ENCODE assay signal across 2 cellular contexts in the genomic region with DNA sequence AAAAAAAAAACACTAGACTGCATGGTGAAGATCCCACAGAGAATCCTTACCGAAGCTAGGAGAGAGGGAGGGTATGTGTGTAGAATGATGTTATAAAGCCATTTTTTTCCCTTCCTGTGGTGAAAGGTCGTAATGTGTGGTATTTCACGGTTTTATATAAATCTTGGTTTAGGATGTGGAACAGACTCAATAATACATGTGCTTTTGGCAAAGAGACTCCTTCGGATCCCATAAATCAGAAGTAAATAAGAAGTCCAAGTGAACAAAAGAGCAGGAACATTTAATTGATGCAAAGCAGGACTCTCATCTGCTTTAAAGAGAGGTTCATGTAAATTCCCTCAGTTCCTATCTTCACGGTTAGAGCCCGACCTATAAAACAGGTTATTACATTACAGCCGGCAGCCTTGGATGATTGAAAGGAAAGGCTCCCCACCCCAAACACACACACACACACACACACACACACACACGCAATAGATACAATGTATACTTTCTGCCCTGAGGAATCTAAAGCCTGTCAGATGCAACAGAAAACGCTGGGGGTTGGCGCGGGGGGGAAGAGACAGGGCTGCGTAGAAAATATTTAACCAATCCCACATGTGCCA.
TF ChIP-seq lines count a peak whose summit lies in the region.

No MANE protein-coding gene starts in this region.

TF ChIP-seq in A549, 52 proteins besides CTCF, POLR2A, EP300 and RAD21 (continued from another document):
- TF ChIP-seq, protein P1, sequence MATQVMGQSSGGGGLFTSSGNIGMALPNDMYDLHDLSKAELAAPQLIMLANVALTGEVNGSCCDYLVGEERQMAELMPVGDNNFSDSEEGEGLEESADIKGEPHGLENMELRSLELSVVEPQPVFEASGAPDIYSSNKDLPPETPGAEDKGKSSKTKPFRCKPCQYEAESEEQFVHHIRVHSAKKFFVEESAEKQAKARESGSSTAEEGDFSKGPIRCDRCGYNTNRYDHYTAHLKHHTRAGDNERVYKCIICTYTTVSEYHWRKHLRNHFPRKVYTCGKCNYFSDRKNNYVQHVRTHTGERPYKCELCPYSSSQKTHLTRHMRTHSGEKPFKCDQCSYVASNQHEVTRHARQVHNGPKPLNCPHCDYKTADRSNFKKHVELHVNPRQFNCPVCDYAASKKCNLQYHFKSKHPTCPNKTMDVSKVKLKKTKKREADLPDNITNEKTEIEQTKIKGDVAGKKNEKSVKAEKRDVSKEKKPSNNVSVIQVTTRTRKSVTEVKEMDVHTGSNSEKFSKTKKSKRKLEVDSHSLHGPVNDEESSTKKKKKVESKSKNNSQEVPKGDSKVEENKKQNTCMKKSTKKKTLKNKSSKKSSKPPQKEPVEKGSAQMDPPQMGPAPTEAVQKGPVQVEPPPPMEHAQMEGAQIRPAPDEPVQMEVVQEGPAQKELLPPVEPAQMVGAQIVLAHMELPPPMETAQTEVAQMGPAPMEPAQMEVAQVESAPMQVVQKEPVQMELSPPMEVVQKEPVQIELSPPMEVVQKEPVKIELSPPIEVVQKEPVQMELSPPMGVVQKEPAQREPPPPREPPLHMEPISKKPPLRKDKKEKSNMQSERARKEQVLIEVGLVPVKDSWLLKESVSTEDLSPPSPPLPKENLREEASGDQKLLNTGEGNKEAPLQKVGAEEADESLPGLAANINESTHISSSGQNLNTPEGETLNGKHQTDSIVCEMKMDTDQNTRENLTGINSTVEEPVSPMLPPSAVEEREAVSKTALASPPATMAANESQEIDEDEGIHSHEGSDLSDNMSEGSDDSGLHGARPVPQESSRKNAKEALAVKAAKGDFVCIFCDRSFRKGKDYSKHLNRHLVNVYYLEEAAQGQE (IDR thresholded peaks at IDR 0.05), result no peak
- no peak for TF ChIP-seq ZNF302 (CRISPR knock-in tag; IDR thresholded peaks at IDR 0.05)
- TF ChIP-seq, protein P2, sequence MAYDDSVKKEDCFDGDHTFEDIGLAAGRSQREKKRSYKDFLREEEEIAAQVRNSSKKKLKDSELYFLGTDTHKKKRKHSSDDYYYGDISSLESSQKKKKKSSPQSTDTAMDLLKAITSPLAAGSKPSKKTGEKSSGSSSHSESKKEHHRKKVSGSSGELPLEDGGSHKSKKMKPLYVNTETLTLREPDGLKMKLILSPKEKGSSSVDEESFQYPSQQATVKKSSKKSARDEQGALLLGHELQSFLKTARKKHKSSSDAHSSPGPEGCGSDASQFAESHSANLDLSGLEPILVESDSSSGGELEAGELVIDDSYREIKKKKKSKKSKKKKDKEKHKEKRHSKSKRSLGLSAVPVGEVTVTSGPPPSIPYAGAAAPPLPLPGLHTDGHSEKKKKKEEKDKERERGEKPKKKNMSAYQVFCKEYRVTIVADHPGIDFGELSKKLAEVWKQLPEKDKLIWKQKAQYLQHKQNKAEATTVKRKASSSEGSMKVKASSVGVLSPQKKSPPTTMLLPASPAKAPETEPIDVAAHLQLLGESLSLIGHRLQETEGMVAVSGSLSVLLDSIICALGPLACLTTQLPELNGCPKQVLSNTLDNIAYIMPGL (CRISPR knock-in tag; IDR thresholded peaks at IDR 0.05; ENCODE audit: borderline replicate concordance), result no peak
- no peak for TF ChIP-seq POLR2AphosphoS2 (conservative IDR thresholded peaks at IDR 0.05; ENCODE audit: low read length)
- TF ChIP-seq NFE2L2 (conservative IDR thresholded peaks at IDR 0.05; ENCODE audit: low read length), result no peak
- TF ChIP-seq GATA3 (IDR thresholded peaks at IDR 0.05; ENCODE audit: borderline replicate concordance), result no peak
- TF ChIP-seq, protein P3, sequence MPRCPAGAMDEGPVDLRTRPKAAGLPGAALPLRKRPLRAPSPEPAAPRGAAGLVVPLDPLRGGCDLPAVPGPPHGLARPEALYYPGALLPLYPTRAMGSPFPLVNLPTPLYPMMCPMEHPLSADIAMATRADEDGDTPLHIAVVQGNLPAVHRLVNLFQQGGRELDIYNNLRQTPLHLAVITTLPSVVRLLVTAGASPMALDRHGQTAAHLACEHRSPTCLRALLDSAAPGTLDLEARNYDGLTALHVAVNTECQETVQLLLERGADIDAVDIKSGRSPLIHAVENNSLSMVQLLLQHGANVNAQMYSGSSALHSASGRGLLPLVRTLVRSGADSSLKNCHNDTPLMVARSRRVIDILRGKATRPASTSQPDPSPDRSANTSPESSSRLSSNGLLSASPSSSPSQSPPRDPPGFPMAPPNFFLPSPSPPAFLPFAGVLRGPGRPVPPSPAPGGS (IDR thresholded peaks at IDR 0.05), result no peak
- TF ChIP-seq HOXB5 (CRISPR knock-in tag; IDR thresholded peaks at IDR 0.05), result no peak
- TF ChIP-seq, protein P4, sequence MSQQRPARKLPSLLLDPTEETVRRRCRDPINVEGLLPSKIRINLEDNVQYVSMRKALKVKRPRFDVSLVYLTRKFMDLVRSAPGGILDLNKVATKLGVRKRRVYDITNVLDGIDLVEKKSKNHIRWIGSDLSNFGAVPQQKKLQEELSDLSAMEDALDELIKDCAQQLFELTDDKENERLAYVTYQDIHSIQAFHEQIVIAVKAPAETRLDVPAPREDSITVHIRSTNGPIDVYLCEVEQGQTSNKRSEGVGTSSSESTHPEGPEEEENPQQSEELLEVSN (IDR thresholded peaks at IDR 0.05; ENCODE audit: borderline replicate concordance, low read depth), result no peak
- TF ChIP-seq SREBF2 (IDR thresholded peaks at IDR 0.05), result no peak
- TF ChIP-seq KDM5A (IDR thresholded peaks at IDR 0.05), result no peak
- no peak for TF ChIP-seq EHF (CRISPR knock-in tag; IDR thresholded peaks at IDR 0.05)
- TF ChIP-seq HOXA7 (CRISPR knock-in tag; IDR thresholded peaks at IDR 0.05), result no peak
- TF ChIP-seq ZC3H11A (IDR thresholded peaks at IDR 0.05), result no peak
TF ChIP-seq in A549: peak in this region for 0.

TF ChIP-seq in HEK293, 187 proteins besides CTCF, POLR2A, EP300 and RAD21 (continued from another document and continues in another):
- TF ChIP-seq, protein P5, sequence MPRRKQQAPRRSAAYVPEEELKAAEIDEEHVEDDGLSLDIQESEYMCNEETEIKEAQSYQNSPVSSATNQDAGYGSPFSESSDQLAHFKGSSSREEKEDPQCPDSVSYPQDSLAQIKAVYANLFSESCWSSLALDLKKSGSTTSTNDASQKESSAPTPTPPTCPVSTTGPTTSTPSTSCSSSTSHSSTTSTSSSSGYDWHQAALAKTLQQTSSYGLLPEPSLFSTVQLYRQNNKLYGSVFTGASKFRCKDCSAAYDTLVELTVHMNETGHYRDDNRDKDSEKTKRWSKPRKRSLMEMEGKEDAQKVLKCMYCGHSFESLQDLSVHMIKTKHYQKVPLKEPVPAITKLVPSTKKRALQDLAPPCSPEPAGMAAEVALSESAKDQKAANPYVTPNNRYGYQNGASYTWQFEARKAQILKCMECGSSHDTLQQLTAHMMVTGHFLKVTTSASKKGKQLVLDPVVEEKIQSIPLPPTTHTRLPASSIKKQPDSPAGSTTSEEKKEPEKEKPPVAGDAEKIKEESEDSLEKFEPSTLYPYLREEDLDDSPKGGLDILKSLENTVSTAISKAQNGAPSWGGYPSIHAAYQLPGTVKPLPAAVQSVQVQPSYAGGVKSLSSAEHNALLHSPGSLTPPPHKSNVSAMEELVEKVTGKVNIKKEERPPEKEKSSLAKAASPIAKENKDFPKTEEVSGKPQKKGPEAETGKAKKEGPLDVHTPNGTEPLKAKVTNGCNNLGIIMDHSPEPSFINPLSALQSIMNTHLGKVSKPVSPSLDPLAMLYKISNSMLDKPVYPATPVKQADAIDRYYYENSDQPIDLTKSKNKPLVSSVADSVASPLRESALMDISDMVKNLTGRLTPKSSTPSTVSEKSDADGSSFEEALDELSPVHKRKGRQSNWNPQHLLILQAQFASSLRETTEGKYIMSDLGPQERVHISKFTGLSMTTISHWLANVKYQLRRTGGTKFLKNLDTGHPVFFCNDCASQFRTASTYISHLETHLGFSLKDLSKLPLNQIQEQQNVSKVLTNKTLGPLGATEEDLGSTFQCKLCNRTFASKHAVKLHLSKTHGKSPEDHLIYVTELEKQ (tag by site-specific recombination; IDR thresholded peaks at IDR 0.05; ENCODE audit: borderline replicate concordance), result no peak
- TF ChIP-seq MZF1 (tag by site-specific recombination; IDR thresholded peaks at IDR 0.05; ENCODE audit: borderline replicate concordance) (no peak), ZNF521 (tag by site-specific recombination; IDR thresholded peaks at IDR 0.05) (no peak), ZBTB17 (tag by site-specific recombination; IDR thresholded peaks at IDR 0.05) (no peak), GLI4 (tag by site-specific recombination; IDR thresholded peaks at IDR 0.05) (no peak), HOXD13 (CRISPR knock-in tag; IDR thresholded peaks at IDR 0.05; ENCODE audit: borderline replicate concordance) (no peak), ZNF561 (tag by site-specific recombination; IDR thresholded peaks at IDR 0.05; ENCODE audit: borderline replicate concordance) (no peak), FEZF1 (tag by site-specific recombination; IDR thresholded peaks at IDR 0.05) (peak; percentile 73; the same call in 1 of the 2 replicates), GLIS2 (tag by site-specific recombination; IDR thresholded peaks at IDR 0.05) (no peak), ZNF311 (tag by site-specific recombination; IDR thresholded peaks at IDR 0.05; ENCODE audit: borderline replicate concordance) (no peak), ZNF792 (tag by site-specific recombination; IDR thresholded peaks at IDR 0.05) (no peak), ZNF140 (tag by site-specific recombination; IDR thresholded peaks at IDR 0.05) (no peak), TCF7L2 (IDR thresholded peaks at IDR 0.05; ENCODE audit: borderline replicate concordance, low read depth, low read length) (no peak), YY2 (tag by site-specific recombination; IDR thresholded peaks at IDR 0.05) (no peak), ZNF175 (tag by site-specific recombination; IDR thresholded peaks at IDR 0.05) (no peak), ZNF843 (tag by site-specific recombination; IDR thresholded peaks at IDR 0.05) (peak; percentile 40; the same call in 1 of the 2 replicates), ZNF184 (tag by site-specific recombination; IDR thresholded peaks at IDR 0.05) (no peak), KLF7 (tag by site-specific recombination; IDR thresholded peaks at IDR 0.05; ENCODE audit: borderline replicate concordance) (no peak; the same call in 1 of the 2 replicates), ZNF548 (tag by site-specific recombination; IDR thresholded peaks at IDR 0.05) (no peak), MEIS1 (CRISPR knock-in tag; IDR thresholded peaks at IDR 0.05; ENCODE audit: borderline replicate concordance) (no peak), ZNF10 (tag by site-specific recombination; IDR thresholded peaks at IDR 0.05) (no peak), ZNF837 (tag by site-specific recombination; IDR thresholded peaks at IDR 0.05) (no peak), EGR2 (tag by site-specific recombination; IDR thresholded peaks at IDR 0.05; ENCODE audit: low read depth) (no peak), ZNF560 (tag by site-specific recombination; IDR thresholded peaks at IDR 0.05; ENCODE audit: borderline replicate concordance) (no peak), ZFP37 (tag by site-specific recombination; IDR thresholded peaks at IDR 0.05) (0 out of 2 replicates have a peak, but pooled peaks have one; percentile 12), ZNF223 (tag by site-specific recombination; IDR thresholded peaks at IDR 0.05) (no peak)
- TF ChIP-seq, protein P6, sequence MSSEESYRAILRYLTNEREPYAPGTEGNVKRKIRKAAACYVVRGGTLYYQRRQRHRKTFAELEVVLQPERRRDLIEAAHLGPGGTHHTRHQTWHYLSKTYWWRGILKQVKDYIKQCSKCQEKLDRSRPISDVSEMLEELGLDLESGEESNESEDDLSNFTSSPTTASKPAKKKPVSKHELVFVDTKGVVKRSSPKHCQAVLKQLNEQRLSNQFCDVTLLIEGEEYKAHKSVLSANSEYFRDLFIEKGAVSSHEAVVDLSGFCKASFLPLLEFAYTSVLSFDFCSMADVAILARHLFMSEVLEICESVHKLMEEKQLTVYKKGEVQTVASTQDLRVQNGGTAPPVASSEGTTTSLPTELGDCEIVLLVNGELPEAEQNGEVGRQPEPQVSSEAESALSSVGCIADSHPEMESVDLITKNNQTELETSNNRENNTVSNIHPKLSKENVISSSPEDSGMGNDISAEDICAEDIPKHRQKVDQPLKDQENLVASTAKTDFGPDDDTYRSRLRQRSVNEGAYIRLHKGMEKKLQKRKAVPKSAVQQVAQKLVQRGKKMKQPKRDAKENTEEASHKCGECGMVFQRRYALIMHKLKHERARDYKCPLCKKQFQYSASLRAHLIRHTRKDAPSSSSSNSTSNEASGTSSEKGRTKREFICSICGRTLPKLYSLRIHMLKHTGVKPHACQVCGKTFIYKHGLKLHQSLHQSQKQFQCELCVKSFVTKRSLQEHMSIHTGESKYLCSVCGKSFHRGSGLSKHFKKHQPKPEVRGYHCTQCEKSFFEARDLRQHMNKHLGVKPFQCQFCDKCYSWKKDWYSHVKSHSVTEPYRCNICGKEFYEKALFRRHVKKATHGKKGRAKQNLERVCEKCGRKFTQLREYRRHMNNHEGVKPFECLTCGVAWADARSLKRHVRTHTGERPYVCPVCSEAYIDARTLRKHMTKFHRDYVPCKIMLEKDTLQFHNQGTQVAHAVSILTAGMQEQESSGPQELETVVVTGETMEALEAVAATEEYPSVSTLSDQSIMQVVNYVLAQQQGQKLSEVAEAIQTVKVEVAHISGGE (tag by site-specific recombination; conservative IDR thresholded peaks at IDR 0.05; ENCODE audit: low read depth), result no peak
- TF ChIP-seq, protein P7, sequence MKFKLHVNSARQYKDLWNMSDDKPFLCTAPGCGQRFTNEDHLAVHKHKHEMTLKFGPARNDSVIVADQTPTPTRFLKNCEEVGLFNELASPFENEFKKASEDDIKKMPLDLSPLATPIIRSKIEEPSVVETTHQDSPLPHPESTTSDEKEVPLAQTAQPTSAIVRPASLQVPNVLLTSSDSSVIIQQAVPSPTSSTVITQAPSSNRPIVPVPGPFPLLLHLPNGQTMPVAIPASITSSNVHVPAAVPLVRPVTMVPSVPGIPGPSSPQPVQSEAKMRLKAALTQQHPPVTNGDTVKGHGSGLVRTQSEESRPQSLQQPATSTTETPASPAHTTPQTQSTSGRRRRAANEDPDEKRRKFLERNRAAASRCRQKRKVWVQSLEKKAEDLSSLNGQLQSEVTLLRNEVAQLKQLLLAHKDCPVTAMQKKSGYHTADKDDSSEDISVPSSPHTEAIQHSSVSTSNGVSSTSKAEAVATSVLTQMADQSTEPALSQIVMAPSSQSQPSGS (tag by site-specific recombination; IDR thresholded peaks at IDR 0.05; ENCODE audit: low read depth), result no peak
- TF ChIP-seq, protein P8, sequence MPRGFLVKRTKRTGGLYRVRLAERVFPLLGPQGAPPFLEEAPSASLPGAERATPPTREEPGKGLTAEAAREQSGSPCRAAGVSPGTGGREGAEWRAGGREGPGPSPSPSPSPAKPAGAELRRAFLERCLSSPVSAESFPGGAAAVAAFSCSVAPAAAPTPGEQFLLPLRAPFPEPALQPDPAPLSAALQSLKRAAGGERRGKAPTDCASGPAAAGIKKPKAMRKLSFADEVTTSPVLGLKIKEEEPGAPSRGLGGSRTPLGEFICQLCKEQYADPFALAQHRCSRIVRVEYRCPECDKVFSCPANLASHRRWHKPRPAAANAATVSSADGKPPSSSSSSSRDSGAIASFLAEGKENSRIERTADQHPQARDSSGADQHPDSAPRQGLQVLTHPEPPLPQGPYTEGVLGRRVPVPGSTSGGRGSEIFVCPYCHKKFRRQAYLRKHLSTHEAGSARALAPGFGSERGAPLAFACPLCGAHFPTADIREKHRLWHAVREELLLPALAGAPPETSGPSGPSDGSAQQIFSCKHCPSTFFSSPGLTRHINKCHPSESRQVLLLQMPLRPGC (tag by site-specific recombination; IDR thresholded peaks at IDR 0.05), result no peak
- TF ChIP-seq, protein P9, sequence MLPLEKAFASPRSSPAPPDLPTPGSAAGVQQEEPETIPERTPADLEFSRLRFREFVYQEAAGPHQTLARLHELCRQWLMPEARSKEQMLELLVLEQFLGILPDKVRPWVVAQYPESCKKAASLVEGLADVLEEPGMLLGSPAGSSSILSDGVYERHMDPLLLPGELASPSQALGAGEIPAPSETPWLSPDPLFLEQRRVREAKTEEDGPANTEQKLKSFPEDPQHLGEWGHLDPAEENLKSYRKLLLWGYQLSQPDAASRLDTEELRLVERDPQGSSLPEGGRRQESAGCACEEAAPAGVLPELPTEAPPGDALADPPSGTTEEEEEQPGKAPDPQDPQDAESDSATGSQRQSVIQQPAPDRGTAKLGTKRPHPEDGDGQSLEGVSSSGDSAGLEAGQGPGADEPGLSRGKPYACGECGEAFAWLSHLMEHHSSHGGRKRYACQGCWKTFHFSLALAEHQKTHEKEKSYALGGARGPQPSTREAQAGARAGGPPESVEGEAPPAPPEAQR (tag by site-specific recombination; IDR thresholded peaks at IDR 0.05), result no peak
